10 cellular contexts compared by ENCODE assay signal in genomic region chr2:239381709-239382134, GRCh38. TPM values are rescaled to one million over a fixed set of nuclear protein-coding genes. Genes with fewer than 3 reads are reported as not detected.
DNase-seq lines count a peak whose midpoint lies in the region; ATAC-seq and TF ChIP-seq lines count a peak whose summit lies in the region.
"Had no signal": no experiment of that assay in that cellular context is flagged by ENCODE, and none has a peak within 500 bp of the region (broad histone marks: within the 10 kb centered on the region; RNA-seq: fewer than 3 reads in every experiment).

No MANE protein-coding gene starts in this region.

- peaks cover 13% of the 10 kb centered on the region for H3K36me3 Mint-ChIP-seq in type B pancreatic cell

- no peak overlapping the region for H3K4me3 Mint-ChIP-seq in type B pancreatic cell

- ATAC-seq in GM21381 (IDR thresholded peaks at IDR 0.05; ENCODE audit: unreplicated experiment), result peak; percentile 65
- ATAC-seq in HG03575 (IDR thresholded peaks at IDR 0.05; ENCODE audit: extremely low read depth, insufficient number of reproducible peaks, low FRiP score, unreplicated experiment), result peak; percentile 35
- ATAC-seq in GM18520 (IDR thresholded peaks at IDR 0.05; ENCODE audit: unreplicated experiment), result no peak

- H3K27ac ChIP-seq in iPS-20b (ENCODE audit: low read length), result no peak overlapping the region
- H3K27ac ChIP-seq: HL-60 had no signal

- H3K9me3 Mint-ChIP-seq in type B pancreatic cell, result no peaks in the 10 kb centered on the region

- no peaks in the 10 kb centered on the region for H3K9me3 ChIP-seq in iPS-20b (ENCODE audit: insufficient read depth, low read depth, low read length)
- H3K9me3 ChIP-seq: left lung had no signal

- no peaks in the 10 kb centered on the region for H3K27me3 Mint-ChIP-seq in type B pancreatic cell

- H3K4me3 ChIP-seq in iPS-20b (ENCODE audit: low read length), result peak overlapping the region; percentile 17; the same call in 1 of the 2 replicates
- H3K4me3 ChIP-seq: left lung had no signal

- 0 out of 2 replicates have a peak, but pooled peaks cover 4% of the 10 kb centered on the region for H3K36me3 ChIP-seq in iPS-20b (ENCODE audit: insufficient read depth, low read depth, low read length)

- in situ Hi-C loops in GM13976 (cut with MboI; ENCODE audit: low sequenced_read_pairs, unreplicated experiment), result no loop called here

- peaks cover 22% of the 10 kb centered on the region for H3K4me1 ChIP-seq in iPS-20b (ENCODE audit: insufficient read depth, low read length)

- no peak overlapping the region for H3K27ac Mint-ChIP-seq in type B pancreatic cell

- TF ChIP-seq CTCF in GM13976 (IDR thresholded peaks at IDR 0.05; ENCODE audit: borderline replicate concordance, control extremely low read depth, extremely low read depth, insufficient read depth, missing control alignments) (no peak), type B pancreatic cell (conservative IDR thresholded peaks at IDR 0.05) (no peak)

- H3K9ac ChIP-seq in iPS-20b (ENCODE audit: low read depth, low read length), result no peak overlapping the region

- peaks cover 18% of the 10 kb centered on the region for H3K4me1 Mint-ChIP-seq in type B pancreatic cell (ENCODE audit: unreplicated experiment)

- no peaks in the 10 kb centered on the region for H3K27me3 ChIP-seq in iPS-20b (ENCODE audit: insufficient read depth, low read length)
- H3K27me3 ChIP-seq: left lung had no signal

- DNase-seq in GM13976 (ENCODE audit: low spot score) (peak; percentile 85), NCI-H2171 treated with DMSO at 0.1 percent for 48 hours (lab: John Stamatoyannopoulos, UW) (no peak), type B pancreatic cell (ENCODE audit: extremely low spot score, unreplicated experiment) (no peak), SHP77 treated with DMSO at 0.1 percent for 48 hours (lab: John Stamatoyannopoulos, UW) (no peak)

RNA-seq across cellular contexts. Expression of gene HDAC4, which starts 19.1 kb away (rescaled TPM):
- total RNA-seq in type B pancreatic cell (ENCODE audit: low replicate concordance), result 24.0 and 39.0 TPM in 2 replicates
